Comparison of ENCODE assay signal across 8 cellular contexts in the genomic region with DNA sequence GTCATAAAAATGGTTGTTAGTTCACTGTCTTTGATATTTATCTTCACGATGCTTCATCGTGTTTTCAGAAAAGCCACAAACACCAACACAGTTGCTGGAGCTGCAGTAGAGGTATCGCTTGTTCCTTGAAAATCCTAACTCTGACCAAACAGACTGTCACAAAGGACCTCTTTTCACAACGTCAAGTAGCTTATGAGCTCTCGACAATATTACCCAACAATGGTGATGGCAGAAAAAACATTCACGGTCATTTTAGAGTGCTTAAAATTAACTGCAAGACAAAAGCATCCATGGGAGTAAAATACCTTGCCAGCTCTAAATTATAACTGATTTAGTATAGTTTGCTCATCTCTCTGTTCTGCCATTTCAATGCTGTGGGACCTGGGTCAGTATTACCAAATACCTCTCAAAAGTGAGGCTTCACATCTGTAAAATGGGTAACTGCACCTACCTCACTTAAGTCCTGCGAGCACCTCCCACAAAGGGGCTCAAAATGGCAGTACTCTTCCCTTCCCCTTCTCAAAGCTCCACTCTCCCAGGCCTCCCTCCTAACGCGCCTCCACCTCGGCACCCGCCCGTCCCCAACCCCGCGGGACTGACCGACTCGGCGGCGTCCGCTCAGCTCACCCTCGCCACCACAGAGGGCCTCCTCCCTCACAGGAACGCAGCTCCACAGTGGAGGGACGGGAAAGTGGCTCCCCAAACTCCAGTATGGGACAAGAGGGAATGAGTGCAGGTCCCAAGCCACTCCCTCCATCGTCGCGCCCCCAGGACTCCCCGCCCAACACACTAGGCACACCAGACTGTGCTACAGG. TPM values are rescaled to one million over a fixed set of nuclear protein-coding genes. Genes with fewer than 3 reads are reported as not detected.
DNase-seq lines count a peak whose midpoint lies in the region; ATAC-seq, FAIRE-seq and TF ChIP-seq lines count a peak whose summit lies in the region.

No MANE protein-coding gene starts in this region.

- 8% methylated on average over 7 of the region's 26 CpGs for WGBS in mammary epithelial cell (ENCODE audit: low coverage, missing lambda C conversion rate)

- dilution Hi-C loops in mammary epithelial cell (cut with HindIII; ENCODE audit: low sequenced_read_pairs): no loop called here

- H2AFZ ChIP-seq in mammary epithelial cell (ENCODE audit: low read depth, low read length): peak overlapping the region; percentile 96

- H3K9me3 ChIP-seq in mammary epithelial cell (replicated peaks; ENCODE audit: insufficient read depth, low read length) (no peaks in the 10 kb centered on the region), kidney (ENCODE audit: control insufficient read depth in 1 of 2, low read length in 2 of 2) (no peaks in the 10 kb centered on the region)

- in situ Hi-C loops in mammary epithelial cell (cut with MboI; ENCODE audit: low sequenced_read_pairs in 2 of 2): no loop called here

- peak overlapping the region; percentile 97 for H3K4me3 Mint-ChIP-seq in activated CD8-positive, alpha-beta memory T cell treated with anti-CD3 and anti-CD28 coated beads, Interleukin-2, amount 10 ng/mL, durations not matched to agents 7 days and 5 days

- H3K9ac ChIP-seq in mammary epithelial cell (ENCODE audit: insufficient read depth, low read length) (peak overlapping the region; percentile 69), kidney (ENCODE audit: low read length in 2 of 2) (peak overlapping the region in 1 of 2 donors; percentile 51)

- no peak for DNase-seq in activated CD8-positive, alpha-beta memory T cell treated with anti-CD3 and anti-CD28 coated beads, Interleukin-2, amount 10 ng/mL, durations not matched to agents 7 days and 5 days
- DNase-seq in activated CD8-positive, alpha-beta memory T cell treated with anti-CD3 and anti-CD28 coated beads, Interleukin-2, amount 50 U/mL, for 4 hours: no peak
- DNase-seq in NCI-H510A (lab: John Stamatoyannopoulos, UW) (peak; percentile 46), mammary epithelial cell (no peak), kidney (peak; percentile 78), T1000 (lab: John Stamatoyannopoulos, UW) (no peak)
- DNase-seq in stimulated activated naive CD4-positive, alpha-beta T cell treated with Interleukin-2 at 50 U/mL for 16 hours (lab: John Stamatoyannopoulos, UW): peak; percentile 45

- intact Hi-C loops in mammary epithelial cell (cut with micrococcal nuclease): loop anchor here (1.0 kb wide), 2 partner anchors 25 to 37 kb away; no protein-coding TSS in a partner anchor
- intact Hi-C loops in kidney (cut with DNase I): no loop called here

- H3K27me3 Mint-ChIP-seq in activated CD8-positive, alpha-beta memory T cell treated with anti-CD3 and anti-CD28 coated beads, Interleukin-2, amount 10 ng/mL, durations not matched to agents 7 days and 5 days: no peaks in the 10 kb centered on the region

- H3K79me2 ChIP-seq in mammary epithelial cell (ENCODE audit: insufficient read depth, low read length): peaks cover 46% of the 10 kb centered on the region

- peaks cover 8% of the 10 kb centered on the region for H3K4me1 ChIP-seq in mammary epithelial cell (ENCODE audit: insufficient read depth, low read length)
- H3K4me1 ChIP-seq in kidney (ENCODE audit: control insufficient read depth in 1 of 2, insufficient read depth in 1 of 2, low read depth in 1 of 2, low read length in 2 of 2): peaks cover 0 to 3% of the 10 kb centered on the region in 2 donors

- H3K4me2 ChIP-seq in mammary epithelial cell (ENCODE audit: insufficient read depth, low read depth, low read length): peak overlapping the region; percentile 88

- H3K36me3 Mint-ChIP-seq in activated CD8-positive, alpha-beta memory T cell treated with anti-CD3 and anti-CD28 coated beads, Interleukin-2, amount 10 ng/mL, durations not matched to agents 7 days and 5 days: peaks cover 44% of the 10 kb centered on the region

- peak overlapping the region; percentile 68 to 82 (median 72) for H3K4me3 ChIP-seq in mammary epithelial cell (replicated peaks in 1 of 3; ENCODE audit: insufficient read depth in 1 of 3, low read depth in 2 of 3, low read length in 3 of 3)
- peak overlapping the region; percentile 62 to 80 for H3K4me3 ChIP-seq in kidney (ENCODE audit: low read length in 2 of 2)

- peaks cover 38% of the 10 kb centered on the region for H3K4me1 Mint-ChIP-seq in activated CD8-positive, alpha-beta memory T cell treated with anti-CD3 and anti-CD28 coated beads, Interleukin-2, amount 10 ng/mL, durations not matched to agents 7 days and 5 days

- H3K9me3 Mint-ChIP-seq in activated CD8-positive, alpha-beta memory T cell treated with anti-CD3 and anti-CD28 coated beads, Interleukin-2, amount 10 ng/mL, durations not matched to agents 7 days and 5 days (ENCODE audit: low read depth): no peaks in the 10 kb centered on the region

- BruUV-seq in mammary epithelial cell (replicated peaks; lab: Mats Ljungman, UMichigan): TSS peak; percentile 46

- CTCF ChIA-PET in activated CD8-positive, alpha-beta memory T cell treated with anti-CD3 and anti-CD28 coated beads, Interleukin-2, amount 10 ng/mL, durations not matched to agents 7 days and 5 days (lab: Charles Lee): interaction anchor here (1.0 to 2.5 kb wide), 7 partner anchors 23 to 58 kb away, joined by 3 to 10 read pairs (median 3); a partner anchor contains a TSS
- CTCF ChIA-PET in mammary epithelial cell (lab: Charles Lee; ENCODE audit: low non-redundant PET): no interaction called here

- peak overlapping the region; percentile 60 for H3K27ac ChIP-seq in mammary epithelial cell (ENCODE audit: insufficient read depth, low read depth, low read length)
- peak overlapping the region in 1 of 2 donors; percentile 55 for H3K27ac ChIP-seq in kidney (ENCODE audit: low read depth in 2 of 2, low read length in 2 of 2)

- ATAC-seq in activated CD8-positive, alpha-beta memory T cell treated with anti-CD3 and anti-CD28 coated beads, Interleukin-2, amount 10 ng/mL, durations not matched to agents 7 days and 5 days: peak; percentile 52
- ATAC-seq in HG02642 (IDR thresholded peaks at IDR 0.05; ENCODE audit: poor library complexity, unreplicated experiment): peak; percentile 42

- no peak for FAIRE-seq in kidney (lab: Jason Lieb, UNC)

- peak overlapping the region; percentile 99 for H3K27ac Mint-ChIP-seq in activated CD8-positive, alpha-beta memory T cell treated with anti-CD3 and anti-CD28 coated beads, Interleukin-2, amount 10 ng/mL, durations not matched to agents 7 days and 5 days

- H3K27me3 ChIP-seq in mammary epithelial cell (ENCODE audit: insufficient read depth, low read length): no peaks in the 10 kb centered on the region

- TF ChIP-seq CTCF in mammary epithelial cell (conservative IDR thresholded peaks at IDR 0.05 in 1 of 2, IDR thresholded peaks at IDR 0.05 in 1 of 2; ENCODE audit: extremely low read depth in 1 of 2, insufficient read depth in 1 of 2, low read depth in 1 of 2, low read length in 2 of 2) (no peak), kidney (IDR thresholded peaks at IDR 0.05; ENCODE audit: borderline replicate concordance, extremely low read depth, insufficient read depth) (no peak)

- no peaks in the 10 kb centered on the region for H4K20me1 ChIP-seq in mammary epithelial cell (ENCODE audit: insufficient read depth, low read length)

- H3K36me3 ChIP-seq in mammary epithelial cell (ENCODE audit: insufficient read depth, low read length) (peaks cover 15% of the 10 kb centered on the region), kidney (ENCODE audit: control insufficient read depth in 1 of 2, insufficient read depth in 2 of 2, low read length in 2 of 2) (no peaks in the 10 kb centered on the region)

RNA-seq across cellular contexts. Expression of a gene that starts 0.5 kb away (rescaled TPM):
- 10 to 100 TPM; 48.0 to 51.6 TPM for total RNA-seq in activated CD8-positive, alpha-beta memory T cell treated with anti-CD3 and anti-CD28 coated beads, Interleukin-2, amount 10 ng/mL, durations not matched to agents 7 days and 5 days
- total RNA-seq in mammary epithelial cell (10 to 100 TPM in 1 of 2 donors, 1 to 10 TPM in 1; 9.7 to 15.2 TPM), kidney (4.8 TPM)
- polyA plus RNA-seq in mammary epithelial cell (4.9 TPM), kidney (ENCODE audit: insufficient read depth, low read depth, low replicate concordance) (0.84 TPM)
- polyA minus RNA-seq in mammary epithelial cell: 19.1 TPM

RNA-seq across cellular contexts. Expression of a gene that starts 49.6 kb away (rescaled TPM):
- 100 to 1,000 TPM; 251 to 279 TPM for total RNA-seq in activated CD8-positive, alpha-beta memory T cell treated with anti-CD3 and anti-CD28 coated beads, Interleukin-2, amount 10 ng/mL, durations not matched to agents 7 days and 5 days
- total RNA-seq in mammary epithelial cell: 10 to 100 TPM; 16.8 to 91.2 TPM
- polyA plus RNA-seq in mammary epithelial cell: 35.7 TPM
- polyA minus RNA-seq in mammary epithelial cell: 11.1 TPM
- total RNA-seq in kidney: 24.5 TPM
- 7.4 TPM for polyA plus RNA-seq in kidney (ENCODE audit: insufficient read depth, low read depth, low replicate concordance)

RNA-seq across cellular contexts. Expression of a gene that starts 50.0 kb away (rescaled TPM):
- 10 to 100 TPM; 25.4 to 26.3 TPM for total RNA-seq in activated CD8-positive, alpha-beta memory T cell treated with anti-CD3 and anti-CD28 coated beads, Interleukin-2, amount 10 ng/mL, durations not matched to agents 7 days and 5 days
- total RNA-seq in mammary epithelial cell (10 to 100 TPM; 21.2 to 35.3 TPM), kidney (36.6 TPM)
- polyA plus RNA-seq in mammary epithelial cell (8.2 TPM), kidney (ENCODE audit: insufficient read depth, low read depth, low replicate concordance) (17.5 TPM)
- 8.6 TPM for polyA minus RNA-seq in mammary epithelial cell

Comparison
In these comparisons a context has a peak if more than half of its experiments do, and no peak if none do; other contexts are left out.
1. DNase-seq: peak in NCI-H510A (single experiment), kidney (single experiment) and stimulated activated naive CD4-positive, alpha-beta T cell treated with Interleukin-2 at 50 U/mL for 16 hours (single experiment); none in activated CD8-positive, alpha-beta memory T cell treated with anti-CD3 and anti-CD28 coated beads, Interleukin-2, amount 10 ng/mL, durations not matched to agents 7 days and 5 days (single experiment), activated CD8-positive, alpha-beta memory T cell treated with anti-CD3 and anti-CD28 coated beads, Interleukin-2, amount 50 U/mL, for 4 hours (single experiment), mammary epithelial cell (single experiment) and T1000 (single experiment).